In genomic region chr19:44608391-44608821, GRCh38 we compare ENCODE assay signal across 1 cellular context.
TF ChIP-seq lines count a peak whose summit lies in the region.

No MANE protein-coding gene starts in this region.

TF ChIP-seq in endothelial cell of umbilical vein, 7 proteins besides CTCF, POLR2A, EP300 and RAD21:
- TF ChIP-seq GATA2 (IDR thresholded peaks at IDR 0.05; ENCODE audit: insufficient read depth, insufficient read length, low read depth, low read length) = no peak
- no peak for TF ChIP-seq FOS (IDR thresholded peaks at IDR 0.05; ENCODE audit: borderline replicate concordance, insufficient read depth, low read length)
- TF ChIP-seq MYC (IDR thresholded peaks at IDR 0.05; ENCODE audit: low read depth, low read length) = no peak
- no peak for TF ChIP-seq EZH2 (IDR thresholded peaks at IDR 0.05; ENCODE audit: borderline replicate concordance, low read depth, low read length, severe bottlenecking)
- TF ChIP-seq POLR2AphosphoS5 (IDR thresholded peaks at IDR 0.05; ENCODE audit: insufficient read depth, low read depth, low read length) = peak; percentile 28
- TF ChIP-seq JUN (IDR thresholded peaks at IDR 0.05; ENCODE audit: borderline replicate concordance, insufficient read depth, insufficient read length, low read depth) = no peak
